ENCODE assay signal across 8 cellular contexts in genomic region chr9:136244116-136244775, GRCh38. TPM values are rescaled to one million over a fixed set of nuclear protein-coding genes. Genes with fewer than 3 reads are reported as not detected.
DNase-seq lines count a peak whose midpoint lies in the region; ATAC-seq and TF ChIP-seq lines count a peak whose summit lies in the region.

No MANE protein-coding gene starts in this region.

- peak overlapping the region; percentile 88 for H3K4me3 Mint-ChIP-seq in activated naive CD8-positive, alpha-beta T cell treated with anti-CD3 and anti-CD28 coated beads, Interleukin-2, amount 50 U/mL, for 24 hours
- H3K4me3 Mint-ChIP-seq in naive B cell, result peak overlapping the region; percentile 93 to 99 (median 98)

- ATAC-seq in GM19395 (IDR thresholded peaks at IDR 0.05; ENCODE audit: unreplicated experiment), result peak; percentile 41
- peak; percentile 79 for ATAC-seq in activated naive CD8-positive, alpha-beta T cell treated with anti-CD3 and anti-CD28 coated beads, Interleukin-2, amount 50 U/mL, for 24 hours
- ATAC-seq in naive B cell (ENCODE audit: low read depth in 2 of 2), result peak; percentile 67 to 68
- no peak for ATAC-seq in left colon

- no peaks in the 10 kb centered on the region for H3K27me3 Mint-ChIP-seq in activated naive CD8-positive, alpha-beta T cell treated with anti-CD3 and anti-CD28 coated beads, Interleukin-2, amount 50 U/mL, for 24 hours
- no peaks in the 10 kb centered on the region for H3K27me3 Mint-ChIP-seq in naive B cell

- no peaks in the 10 kb centered on the region for H3K9me3 ChIP-seq in vagina

- intact Hi-C loops in vagina (cut with DNase I) (no loop called here), left colon (cut with DNase I, micrococcal nuclease) (no loop called here)

- no peak for TF ChIP-seq CTCF in vagina (IDR thresholded peaks at IDR 0.05)

- no peaks in the 10 kb centered on the region for H3K9me3 Mint-ChIP-seq in activated naive CD8-positive, alpha-beta T cell treated with anti-CD3 and anti-CD28 coated beads, Interleukin-2, amount 50 U/mL, for 24 hours
- H3K9me3 Mint-ChIP-seq in naive B cell, result no peaks in the 10 kb centered on the region

- H3K27me3 ChIP-seq in vagina, result no peaks in the 10 kb centered on the region

- peak; percentile 25 for DNase-seq in NOMO-1 treated with dmso at 0.1 percent for 144 hours (lab: John Stamatoyannopoulos, UW; ENCODE audit: unreplicated experiment)
- DNase-seq in activated naive CD8-positive, alpha-beta T cell treated with anti-CD3 and anti-CD28 coated beads, Interleukin-2, amount 50 U/mL, for 24 hours, result peak; percentile 74
- DNase-seq in naive B cell, result peak; percentile 86
- no peak for DNase-seq in vagina (ENCODE audit: extremely low spot score in 2 of 2)
- DNase-seq in left colon, result no peak
- no peak for DNase-seq in cerebellar cortex (ENCODE audit: low spot score)
- no peak for DNase-seq in NCI-H2196 treated with DMSO at 0.1 percent for 48 hours (lab: John Stamatoyannopoulos, UW; ENCODE audit: unreplicated experiment)

- H3K36me3 Mint-ChIP-seq in activated naive CD8-positive, alpha-beta T cell treated with anti-CD3 and anti-CD28 coated beads, Interleukin-2, amount 50 U/mL, for 24 hours (ENCODE audit: low read depth), result peaks cover 11% of the 10 kb centered on the region
- peaks cover 5 to 8% of the 10 kb centered on the region in 2 donors for H3K36me3 Mint-ChIP-seq in naive B cell

- H3K4me1 Mint-ChIP-seq in activated naive CD8-positive, alpha-beta T cell treated with anti-CD3 and anti-CD28 coated beads, Interleukin-2, amount 50 U/mL, for 24 hours, result peaks cover 50% of the 10 kb centered on the region
- H3K4me1 Mint-ChIP-seq in naive B cell, result peaks cover 57 to 66% (median 58%) of the 10 kb centered on the region in 3 donors

- H3K27ac ChIP-seq in vagina, result no peak overlapping the region

- peak overlapping the region; percentile 83 to 84 for H3K4me3 ChIP-seq in vagina

- peaks cover 27% of the 10 kb centered on the region for H3K4me1 ChIP-seq in vagina

- no peak for TF ChIP-seq POLR2A in vagina (IDR thresholded peaks at IDR 0.05)

- H3K36me3 ChIP-seq in vagina, result no peaks in the 10 kb centered on the region

- peak overlapping the region; percentile 83 for H3K27ac Mint-ChIP-seq in activated naive CD8-positive, alpha-beta T cell treated with anti-CD3 and anti-CD28 coated beads, Interleukin-2, amount 50 U/mL, for 24 hours
- H3K27ac Mint-ChIP-seq in naive B cell, result peak overlapping the region; percentile 61 to 99 (median 96)

RNA-seq across cellular contexts. Expression of gene QSOX2, which starts 1.4 kb away (rescaled TPM):
- 1 to 10 TPM; 2.8 to 4.6 (median 3.7) TPM for polyA plus RNA-seq in naive B cell (ENCODE audit: low read depth in 6 of 6)
- total RNA-seq in vagina (6.1 TPM), left colon (1 to 10 TPM; 6.1 to 7.4 TPM)

RNA-seq across cellular contexts. Expression of gene LHX3, which starts 39.3 kb away (rescaled TPM):
- not detected for polyA plus RNA-seq in naive B cell (ENCODE audit: low read depth in 6 of 6)
- total RNA-seq in vagina (not detected), left colon (not detected)

RNA-seq across cellular contexts. Expression of gene CCDC187, which starts 59.6 kb away (rescaled TPM):
- polyA plus RNA-seq in naive B cell (ENCODE audit: low read depth in 6 of 6), result 1 to 10 TPM in 3 of 6 donors, under 1 TPM in 3; 0.38 to 4.3 (median 1.5) TPM
- total RNA-seq in vagina, result not detected
- under 1 TPM; 0.52 to 0.67 TPM for total RNA-seq in left colon

Comparison
In these comparisons a context has a peak if more than half of its experiments do, and no peak if none do; other contexts are left out.
1. DNase-seq: peak in NOMO-1 treated with dmso at 0.1 percent for 144 hours (single experiment), activated naive CD8-positive, alpha-beta T cell treated with anti-CD3 and anti-CD28 coated beads, Interleukin-2, amount 50 U/mL, for 24 hours (single experiment) and naive B cell (single experiment); none in vagina (0 of 2), left colon (0 of 2), cerebellar cortex (single experiment) and NCI-H2196 treated with DMSO at 0.1 percent for 48 hours (single experiment).